8 cellular contexts compared by ENCODE assay signal in genomic region chr20:62622877-62623487, GRCh38. TPM values are rescaled to one million over a fixed set of nuclear protein-coding genes. Genes with fewer than 3 reads are reported as not detected.
A peak's percentile ranks its signal among the peaks of the same experiment; 100 is the strongest.
DNase-seq lines count a peak whose midpoint lies in the region; TF ChIP-seq lines count a peak whose summit lies in the region.

No MANE protein-coding gene starts in this region.

- CTCF ChIA-PET in activated naive CD4-positive, alpha-beta T cell treated with anti-CD3 and anti-CD28 coated beads, Interleukin-2, amount 10 ng/mL, durations not matched to agents 7 days and 5 days (lab: Charles Lee), result interaction anchor here (0.9 to 2.5 kb wide), 6 partner anchors 10 to 169 kb away, joined by 3 to 8 read pairs (median 5); no protein-coding TSS in a partner anchor
- CTCF ChIA-PET in MCF 10A (lab: Yijun Ruan, JAX), result interaction anchor here (0.5 to 2.7 kb wide), 10 partner anchors 20 to 297 kb away, joined by 3 to 15 read pairs (median 4); no protein-coding TSS in a partner anchor

- BruUV-seq in MCF 10A (replicated peaks; lab: Mats Ljungman, UMichigan), result no TSS peak

- POLR2A ChIA-PET in MCF 10A (lab: Yijun Ruan, JAX), result interaction anchor here (0.8 to 5.4 kb wide), 24 partner anchors 13 to 1243 kb away, joined by 3 to 100 read pairs (median 8); partner anchors contain the start of genes MRGBP, RPS21, SLCO4A1 and TPD52L2

- H3K27ac ChIP-seq in muscle layer of duodenum (ENCODE audit: low read length) (peak overlapping the region; percentile 94), vagina (peak overlapping the region; percentile 89)

- H3K4me1 Mint-ChIP-seq in activated naive CD4-positive, alpha-beta T cell treated with anti-CD3 and anti-CD28 coated beads, Interleukin-2, amount 10 ng/mL, durations not matched to agents 7 days and 5 days, result peaks cover 53% of the 10 kb centered on the region
- peaks cover 19% of the 10 kb centered on the region for H3K4me1 Mint-ChIP-seq in MCF 10A (ENCODE audit: insufficient read depth, unreplicated experiment)

- H3K27me3 ChIP-seq in muscle layer of duodenum (ENCODE audit: low read depth, low read length) (no peaks in the 10 kb centered on the region), vagina (no peaks in the 10 kb centered on the region)

- peak overlapping the region; percentile 95 for H3K27ac Mint-ChIP-seq in activated naive CD4-positive, alpha-beta T cell treated with anti-CD3 and anti-CD28 coated beads, Interleukin-2, amount 10 ng/mL, durations not matched to agents 7 days and 5 days
- peak overlapping the region; percentile 93 for H3K27ac Mint-ChIP-seq in MCF 10A (ENCODE audit: low read depth, unreplicated experiment)

- H3K36me3 Mint-ChIP-seq in activated naive CD4-positive, alpha-beta T cell treated with anti-CD3 and anti-CD28 coated beads, Interleukin-2, amount 10 ng/mL, durations not matched to agents 7 days and 5 days, result no peaks in the 10 kb centered on the region
- no peaks in the 10 kb centered on the region for H3K36me3 Mint-ChIP-seq in MCF 10A (ENCODE audit: insufficient read depth, unreplicated experiment)

- DNase-seq in activated naive CD4-positive, alpha-beta T cell treated with anti-CD3 and anti-CD28 coated beads, Interleukin-2, amount 10 ng/mL, durations not matched to agents 7 days and 5 days, result no peak
- DNase-seq in activated naive CD4-positive, alpha-beta T cell treated with Interleukin-2 at 50 U/mL for 16 hours, result no peak
- no peak for DNase-seq in MCF 10A (ENCODE audit: unreplicated experiment)
- DNase-seq in vagina (ENCODE audit: extremely low spot score in 2 of 2), result no peak
- no peak for DNase-seq in NCI-H2171 treated with DMSO at 0.1 percent for 48 hours (lab: John Stamatoyannopoulos, UW)
- no peak for DNase-seq in kidney glomerular epithelial cell (lab: John Stamatoyannopoulos, UW)
- DNase-seq in 8988T, result no peak

- H3K4me3 ChIP-seq in muscle layer of duodenum (ENCODE audit: low read depth in 1 of 2, low read length in 2 of 2) (no peak overlapping the region), vagina (peak overlapping the region in 1 of 2 donors; percentile 24)

- no peaks in the 10 kb centered on the region for H3K36me3 ChIP-seq in muscle layer of duodenum (ENCODE audit: control insufficient read depth in 1 of 2, insufficient read depth in 2 of 2, low read length in 2 of 2)
- no peaks in the 10 kb centered on the region for H3K36me3 ChIP-seq in vagina

- H3K4me3 Mint-ChIP-seq in activated naive CD4-positive, alpha-beta T cell treated with anti-CD3 and anti-CD28 coated beads, Interleukin-2, amount 10 ng/mL, durations not matched to agents 7 days and 5 days, result peak overlapping the region; percentile 71
- H3K4me3 Mint-ChIP-seq in MCF 10A (ENCODE audit: unreplicated experiment), result peak overlapping the region; percentile 44

- peaks cover 11 to 17% of the 10 kb centered on the region in 2 donors for H3K4me1 ChIP-seq in muscle layer of duodenum (ENCODE audit: control insufficient read depth in 1 of 2, insufficient read depth in 2 of 2, low read length in 2 of 2)
- H3K4me1 ChIP-seq in vagina, result peaks cover 43% of the 10 kb centered on the region

- H3K27me3 Mint-ChIP-seq in activated naive CD4-positive, alpha-beta T cell treated with anti-CD3 and anti-CD28 coated beads, Interleukin-2, amount 10 ng/mL, durations not matched to agents 7 days and 5 days, result peaks cover 8% of the 10 kb centered on the region
- H3K27me3 Mint-ChIP-seq in MCF 10A (ENCODE audit: insufficient read depth, unreplicated experiment), result no peaks in the 10 kb centered on the region

- H3K9me3 Mint-ChIP-seq in activated naive CD4-positive, alpha-beta T cell treated with anti-CD3 and anti-CD28 coated beads, Interleukin-2, amount 10 ng/mL, durations not matched to agents 7 days and 5 days, result no peaks in the 10 kb centered on the region
- H3K9me3 Mint-ChIP-seq in MCF 10A (ENCODE audit: unreplicated experiment), result no peaks in the 10 kb centered on the region

- TF ChIP-seq POLR2A in vagina (IDR thresholded peaks at IDR 0.05), result no peak

- H3K9me3 ChIP-seq in muscle layer of duodenum (ENCODE audit: control insufficient read depth in 1 of 2, low read length in 2 of 2) (no peaks in the 10 kb centered on the region), vagina (no peaks in the 10 kb centered on the region)

- no peak for TF ChIP-seq CTCF in MCF 10A (IDR thresholded peaks at IDR 0.05; ENCODE audit: unreplicated experiment)
- TF ChIP-seq CTCF in vagina (IDR thresholded peaks at IDR 0.05), result no peak

- intact Hi-C loops in MCF 10A (cut with micrococcal nuclease), result loop anchor here (5.0 kb wide), 1 partner anchor 321 kb away; the partner anchor contains the start of gene ADRM1
- intact Hi-C loops in vagina (cut with DNase I), result no loop called here

RNA-seq across cellular contexts. Expression of gene SLCO4A1, which starts 19.3 kb away (rescaled TPM):
- total RNA-seq in MCF 10A (2022) (23.8 and 27.0 TPM in 2 replicates), vagina (45.9 TPM)
